Comparison of ENCODE assay signal across 9 cellular contexts in genomic region chr4:168440442-168441264, GRCh38. TPM values are rescaled to one million over a fixed set of nuclear protein-coding genes. Genes with fewer than 3 reads are reported as not detected.
DNase-seq lines count a peak whose midpoint lies in the region; ATAC-seq and TF ChIP-seq lines count a peak whose summit lies in the region.
"Had no signal": no experiment of that assay in that cellular context is flagged by ENCODE, and none has a peak within 500 bp of the region (broad histone marks: within the 10 kb centered on the region; RNA-seq: fewer than 3 reads in every experiment).

No MANE protein-coding gene starts in this region.

- DNase-seq in PC-3 (peak; percentile 71), left kidney (ENCODE audit: low read depth, low spot score) (peak; percentile 46), dedifferentiated amniotic fluid mesenchymal stem cell (ENCODE audit: extremely low spot score) (no peak), D341Med (ENCODE audit: low spot score) (no peak), inferior parietal cortex (ENCODE audit: extremely low spot score) (no peak), C1 segment of cervical spinal cord (lab: John Stamatoyannopoulos, UW) (no peak)

- H2AFZ ChIP-seq in PC-3 (ENCODE audit: low read length), result no peak overlapping the region; the same call in 1 of the 2 replicates

- no peaks in the 10 kb centered on the region for H3K9me3 ChIP-seq in PC-3 (ENCODE audit: low read length)
- H3K9me3 ChIP-seq: thoracic aorta had no signal

- H3K4me1 ChIP-seq in PC-3 (ENCODE audit: insufficient read depth, low read length), result peaks cover 19% of the 10 kb centered on the region

- H3K9me2 ChIP-seq in PC-3 (replicated peaks; ENCODE audit: low read length), result no peaks in the 10 kb centered on the region

- no peaks in the 10 kb centered on the region for H3K27me3 ChIP-seq in PC-3 (ENCODE audit: low read length)

- no peaks in the 10 kb centered on the region for H3K79me2 ChIP-seq in PC-3 (ENCODE audit: low read length)

- H3K36me3 ChIP-seq in PC-3 (ENCODE audit: low read depth, low read length), result peaks cover 9% of the 10 kb centered on the region; the same call in 1 of the 2 replicates
- H3K36me3 ChIP-seq: thoracic aorta had no signal

- TF ChIP-seq CTCF in PC-3 (conservative IDR thresholded peaks at IDR 0.05; ENCODE audit: low read depth, low read length), result no peak

- POLR2A ChIA-PET in PC-3 (lab: Charles Lee; ENCODE audit: unreplicated experiment), result no interaction called here

- no TSS peak for BruUV-seq in PC-3 (replicated peaks; lab: Mats Ljungman, UMichigan)

- no peaks in the 10 kb centered on the region for H3F3A ChIP-seq in PC-3 (ENCODE audit: low read length, unreplicated experiment)

- CTCF ChIA-PET in PC-3 (lab: Charles Lee), result no interaction called here

- no peak overlapping the region for H3K4me3 ChIP-seq in PC-3 (ENCODE audit: low read length)
- H3K4me3 ChIP-seq: thoracic aorta had no signal

- no peak overlapping the region for H3K9ac ChIP-seq in PC-3 (ENCODE audit: low read length)

- H4K20me1 ChIP-seq in PC-3 (ENCODE audit: low read length), result no peaks in the 10 kb centered on the region

- peak overlapping the region; percentile 67 for H3K4me2 ChIP-seq in PC-3 (ENCODE audit: low read length)

- intact Hi-C loops in PC-3 (cut with micrococcal nuclease), result loop anchor here (2.0 kb wide), 1 partner anchor 16 kb away; no protein-coding TSS in a partner anchor

- peak overlapping the region; percentile 49 for H3K27ac ChIP-seq in PC-3 (ENCODE audit: low read length)
- H3K27ac ChIP-seq: thoracic aorta had no signal

- ATAC-seq in GM18858 (IDR thresholded peaks at IDR 0.05; ENCODE audit: unreplicated experiment) (peak; percentile 98), HG02798 (IDR thresholded peaks at IDR 0.05; ENCODE audit: poor library complexity, unreplicated experiment) (peak; percentile 89), PC-3 (peak; percentile 90)

RNA-seq across cellular contexts. Expression of gene DDX60L, which starts 39.6 kb away (rescaled TPM):
- total RNA-seq in PC-3 (2014; rRNA removed), result 8.6 and 10.2 TPM in 2 replicates

RNA-seq across cellular contexts. Expression of gene PALLD, which starts 56.2 kb away (rescaled TPM):
- 26.7 and 33.5 TPM in 2 replicates for total RNA-seq in PC-3 (2014; rRNA removed)

Comparison
In these comparisons a context has a peak if more than half of its experiments do, and no peak if none do; other contexts are left out.
1. DNase-seq: peak in PC-3 (single experiment) and left kidney (single experiment); none in dedifferentiated amniotic fluid mesenchymal stem cell (single experiment), D341Med (single experiment), inferior parietal cortex (single experiment) and C1 segment of cervical spinal cord (0 of 14).
2. Peak in every context shown above with its lines, with median percentiles within 50 percentile points of each other: ATAC-seq.